In the genomic region with DNA sequence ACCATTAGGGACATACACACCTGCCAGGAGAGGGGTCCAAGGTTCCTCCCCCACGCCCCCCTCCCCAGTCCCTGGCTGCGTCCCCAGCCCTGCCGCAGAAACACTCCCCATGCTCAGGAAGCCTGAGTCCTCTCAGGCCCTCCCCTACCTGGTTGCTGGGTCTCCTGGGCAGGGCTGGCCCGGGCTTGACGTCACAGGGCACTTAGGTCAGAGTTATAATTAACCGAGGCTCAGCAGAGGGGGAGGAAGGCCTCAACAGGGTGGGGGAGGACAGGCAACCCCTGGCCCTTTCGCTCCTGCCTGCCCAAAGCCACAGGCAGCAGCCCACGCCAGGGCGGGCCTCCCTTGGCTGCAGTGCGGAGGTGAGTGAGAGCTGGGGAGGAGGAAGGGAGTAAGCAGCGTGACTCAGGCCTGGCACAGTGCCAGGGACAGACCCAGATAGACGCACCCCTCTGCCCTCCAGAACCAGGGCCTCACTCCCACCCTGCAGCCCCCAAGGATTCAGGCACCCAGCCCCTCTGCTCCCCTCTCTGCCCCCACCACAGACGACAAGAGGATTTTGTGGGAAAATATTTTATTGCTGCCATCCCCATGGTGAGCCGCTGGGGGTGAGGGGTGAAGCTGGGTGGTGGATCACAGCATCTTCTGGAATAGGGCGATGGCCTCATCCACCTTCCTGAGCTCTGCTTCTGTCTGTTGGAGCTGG, we compare ENCODE assay signal across 8 cellular contexts. TPM values are rescaled to one million over a fixed set of nuclear protein-coding genes. Genes with fewer than 3 reads are reported as not detected.
DNase-seq lines count a peak whose midpoint lies in the region; ATAC-seq and FAIRE-seq lines count a peak whose summit lies in the region.

A gene with protein sequence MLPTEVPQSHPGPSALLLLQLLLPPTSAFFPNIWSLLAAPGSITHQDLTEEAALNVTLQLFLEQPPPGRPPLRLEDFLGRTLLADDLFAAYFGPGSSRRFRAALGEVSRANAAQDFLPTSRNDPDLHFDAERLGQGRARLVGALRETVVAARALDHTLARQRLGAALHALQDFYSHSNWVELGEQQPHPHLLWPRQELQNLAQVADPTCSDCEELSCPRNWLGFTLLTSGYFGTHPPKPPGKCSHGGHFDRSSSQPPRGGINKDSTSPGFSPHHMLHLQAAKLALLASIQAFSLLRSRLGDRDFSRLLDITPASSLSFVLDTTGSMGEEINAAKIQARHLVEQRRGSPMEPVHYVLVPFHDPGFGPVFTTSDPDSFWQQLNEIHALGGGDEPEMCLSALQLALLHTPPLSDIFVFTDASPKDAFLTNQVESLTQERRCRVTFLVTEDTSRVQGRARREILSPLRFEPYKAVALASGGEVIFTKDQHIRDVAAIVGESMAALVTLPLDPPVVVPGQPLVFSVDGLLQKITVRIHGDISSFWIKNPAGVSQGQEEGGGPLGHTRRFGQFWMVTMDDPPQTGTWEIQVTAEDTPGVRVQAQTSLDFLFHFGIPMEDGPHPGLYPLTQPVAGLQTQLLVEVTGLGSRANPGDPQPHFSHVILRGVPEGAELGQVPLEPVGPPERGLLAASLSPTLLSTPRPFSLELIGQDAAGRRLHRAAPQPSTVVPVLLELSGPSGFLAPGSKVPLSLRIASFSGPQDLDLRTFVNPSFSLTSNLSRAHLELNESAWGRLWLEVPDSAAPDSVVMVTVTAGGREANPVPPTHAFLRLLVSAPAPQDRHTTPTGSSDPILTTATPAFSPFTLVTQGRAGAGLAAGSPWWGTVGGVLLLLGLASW (minus strand): TSS at position 368 of the 706 bp plus-strand sequence. CDS start 549 bp downstream, outside the sequence.

- H4K12ac ChIP-seq in trophoblast cell (ENCODE audit: low read depth, low read length): no peak within 1 kb of the TSS

- H3K27ac ChIP-seq in trophoblast cell (ENCODE audit: low read depth, low read length): no peak within 1 kb of the TSS

- peak within 1 kb of the TSS; percentile 21 for H4K91ac ChIP-seq in trophoblast cell (ENCODE audit: low read depth, low read length)

- H3K18ac ChIP-seq in trophoblast cell (ENCODE audit: low read length): no peak within 1 kb of the TSS

- no peak within 1 kb of the TSS for H3K4me3 ChIP-seq in trophoblast cell (ENCODE audit: low read depth, low read length)

- FAIRE-seq in urothelium cell line (lab: Jason Lieb, UNC): peak; percentile 92

- H2BK120ac ChIP-seq in trophoblast cell (ENCODE audit: insufficient read depth, low read length, poor library complexity): no peak within 1 kb of the TSS

- H3K4me1 ChIP-seq in trophoblast cell (ENCODE audit: control insufficient read depth in 1 of 2, insufficient read depth in 2 of 2, low read length in 2 of 2): peaks cover 0 to 10% of the 10 kb centered on the region in 2 experiments

- ATAC-seq in GM19351 (IDR thresholded peaks at IDR 0.05; ENCODE audit: unreplicated experiment): peak; percentile 89

- H2BK5ac ChIP-seq in trophoblast cell (ENCODE audit: low read depth, low read length, poor library complexity): no peak within 1 kb of the TSS

- peak within 1 kb of the TSS; percentile 45 for H2AK5ac ChIP-seq in trophoblast cell (ENCODE audit: low read length)

- H3K36me3 ChIP-seq in trophoblast cell (ENCODE audit: control insufficient read depth in 1 of 2, insufficient read depth in 2 of 2, low read length in 2 of 2): peaks cover 42 to 46% of the 10 kb centered on the region in 2 experiments

- no peaks in the 10 kb centered on the region for H3K27me3 ChIP-seq in trophoblast cell (ENCODE audit: insufficient read depth, low read length)

- no peak within 1 kb of the TSS for H3K9ac ChIP-seq in trophoblast cell (ENCODE audit: low read length)

- no peaks in the 10 kb centered on the region for H3K9me3 ChIP-seq in trophoblast cell (ENCODE audit: insufficient read depth, low read depth, low read length)

- H2BK12ac ChIP-seq in trophoblast cell (ENCODE audit: low read length): no peak within 1 kb of the TSS

- H3K4ac ChIP-seq in trophoblast cell (ENCODE audit: low read depth, low read length): no peak within 1 kb of the TSS

- peak within 1 kb of the TSS; percentile 4 for H3K4me2 ChIP-seq in trophoblast cell (ENCODE audit: low read length)

- no peaks in the 10 kb centered on the region for H3K79me1 ChIP-seq in trophoblast cell (ENCODE audit: low read length)

- H3K14ac ChIP-seq in trophoblast cell (ENCODE audit: low read length): no peak within 1 kb of the TSS

- WGBS in trophoblast cell (ENCODE audit: extremely low coverage, insufficient coverage, insufficient read length): no CpG with 5 or more reads among the region's 15 CpGs

- DNase-seq in AG20443 (ENCODE audit: low spot score): peak; percentile 85
- peak in 73 of 76 experiments; percentile 68 to 98 (median 89) for DNase-seq in HUDEP-2 (lab: John Stamatoyannopoulos, UW; ENCODE audit: unreplicated experiment in 76 of 76)
- peak; percentile 75 for DNase-seq in RPMI7951 (ENCODE audit: low read depth)
- DNase-seq in activated T-helper 1 cell treated with anti-CD3 and anti-CD28 coated beads, Interleukin-2, amount 50 U/mL, for 16 hours (ENCODE audit: low read depth in 1 of 2, low spot score in 1 of 2): peak; percentile 25 to 61
- DNase-seq in fibroblast of the conjunctiva (ENCODE audit: low read depth): peak; percentile 37
- DNase-seq in trophoblast cell: peak; percentile 33 to 48
- DNase-seq in urothelium cell line (ENCODE audit: low spot score): peak; percentile 90

- peak within 1 kb of the TSS; percentile 12 for H2AFZ ChIP-seq in trophoblast cell (ENCODE audit: insufficient read depth, low read length, poor library complexity)

- H4K8ac ChIP-seq in trophoblast cell (ENCODE audit: low read depth, low read length): no peak within 1 kb of the TSS

- no peaks in the 10 kb centered on the region for H3K79me2 ChIP-seq in trophoblast cell (ENCODE audit: control insufficient read depth, insufficient read depth, low read length, poor library complexity)

- H3K23ac ChIP-seq in trophoblast cell (ENCODE audit: low read length): no peak within 1 kb of the TSS

RNA-seq across cellular contexts. Expression of the gene that starts here (rescaled TPM):
- total RNA-seq in RPMI7951 (2014; rRNA removed; shearing (Covaris generic)): 0.10 and 0.36 TPM in 2 replicates
- polyA plus RNA-seq in trophoblast cell (2013): 0.36 and 0.56 TPM in 2 replicates

Comparison
In these comparisons a context has a peak if more than half of its experiments do, and no peak if none do; other contexts are left out.
1. Peak in DNase-seq in RPMI7951; RNA of the gene not detected or under 1 TPM.
2. DNase-seq: peak in every context shown above with its lines; median percentile 90 in urothelium cell line; 89 in HUDEP-2; 85 in AG20443; 75 in RPMI7951; 43 in activated T-helper 1 cell treated with anti-CD3 and anti-CD28 coated beads, Interleukin-2, amount 50 U/mL, for 16 hours; 40 in trophoblast cell; 37 in fibroblast of the conjunctiva.